In genomic region chr2:160934263-160934662, GRCh38 we compare ENCODE assay signal across 21 cellular contexts.
A peak's percentile ranks its signal among the peaks of the same experiment; 100 is the strongest.
DNase-seq lines count a peak whose midpoint lies in the region; ATAC-seq, FAIRE-seq and TF ChIP-seq lines count a peak whose summit lies in the region.
"Had no signal": no experiment of that assay in that cellular context is flagged by ENCODE, and none has a peak within 500 bp of the region (broad histone marks: within the 10 kb centered on the region; RNA-seq: fewer than 3 reads in every experiment).

No MANE protein-coding gene starts in this region.

- H3K4me1 ChIP-seq in A549 = peaks cover 25% of the 10 kb centered on the region
- H3K4me1 ChIP-seq: SJCRH30 had no signal

- DNase-seq in A549 (ENCODE audit: low read depth in 1 of 2, low spot score in 1 of 2) (no peak), WTC11 (ENCODE audit: low spot score) (no peak), fibroblast of peridontal ligament (ENCODE audit: extremely low read depth) (peak; percentile 54), osteocyte (ENCODE audit: extremely low spot score, unreplicated experiment) (no peak), HuH-7 (ENCODE audit: low spot score) (no peak), left ventricle myocardium superior (no peak), iPS-NIHi11 (ENCODE audit: low spot score) (no peak)
- no peak for DNase-seq in effector memory CD8-positive, alpha-beta T cell
- DNase-seq: KG1; NCI-H1092 treated with DMSO at 0.1 percent for 48 hours; NCI-H1694; NCI-H2107; NCI-H226; NCI-H526; NK-92 treated with Interleukin-12 subunit alpha and Interleukin-12 subunit beta, amount 100 ng/mL, for 24 hours; OCI-M1; RPMI8226; SJCRH30 had no signal

- H3K9me3 ChIP-seq in A549 = no peaks in the 10 kb centered on the region
- H3K9me3 ChIP-seq: SJCRH30 had no signal

- CTCF ChIA-PET in A549 (lab: Yijun Ruan, JAX) = no interaction called here
- CTCF ChIA-PET in WTC11 (lab: Charles Lee) = interaction anchor here (1.0 kb wide), 1 partner anchor 15 kb away, joined by 3 read pairs; no protein-coding TSS in a partner anchor

- peaks cover 19% of the 10 kb centered on the region for H3K9me3 Mint-ChIP-seq in WTC11
- peaks cover 4% of the 10 kb centered on the region for H3K9me3 Mint-ChIP-seq in osteocyte (ENCODE audit: unreplicated experiment)
- no peaks in the 10 kb centered on the region for H3K9me3 Mint-ChIP-seq in effector memory CD8-positive, alpha-beta T cell

- no peak for TF ChIP-seq RAD21 in A549 (conservative IDR thresholded peaks at IDR 0.05 in 1 of 2, IDR thresholded peaks at IDR 0.05 in 1 of 2)

- peak overlapping the region; percentile 12; the same call in 2 of the 3 replicates for H3K4me2 ChIP-seq in A549

- no peaks in the 10 kb centered on the region for H3K27me3 Mint-ChIP-seq in WTC11 (ENCODE audit: low read depth)
- no peaks in the 10 kb centered on the region for H3K27me3 Mint-ChIP-seq in osteocyte (ENCODE audit: unreplicated experiment)
- H3K27me3 Mint-ChIP-seq in effector memory CD8-positive, alpha-beta T cell = peaks cover 28% of the 10 kb centered on the region in 2 donors

- FAIRE-seq in A549 (lab: Jason Lieb, UNC) = no peak
- FAIRE-seq: GM19239 had no signal

- no peak for TF ChIP-seq POLR2A in A549 (IDR thresholded peaks at IDR 0.05; ENCODE audit: low read length)

- intact Hi-C loops in left ventricle myocardium superior (cut with micrococcal nuclease) = no loop called here

- H3K27ac Mint-ChIP-seq in WTC11 = no peak overlapping the region
- H3K27ac Mint-ChIP-seq in osteocyte (ENCODE audit: unreplicated experiment) = peak overlapping the region; percentile 18
- no peak overlapping the region for H3K27ac Mint-ChIP-seq in effector memory CD8-positive, alpha-beta T cell

- 80% methylated on average over 4 of the region's 4 CpGs for WGBS in A549 (ENCODE audit: missing lambda C conversion rate)

- no peak overlapping the region for H3K4me3 ChIP-seq in A549
- H3K4me3 ChIP-seq: SJCRH30 had no signal

- H3K4me3 Mint-ChIP-seq in WTC11 = no peak overlapping the region
- H3K4me3 Mint-ChIP-seq in osteocyte (ENCODE audit: unreplicated experiment) = no peak overlapping the region
- H3K4me3 Mint-ChIP-seq in effector memory CD8-positive, alpha-beta T cell = no peak overlapping the region

- no peak for ATAC-seq in A549
- no peak for ATAC-seq in WTC11
- ATAC-seq in effector memory CD8-positive, alpha-beta T cell (replicated peaks) = no peak
- no peak for ATAC-seq in left ventricle myocardium superior
- ATAC-seq: HCT116 had no signal

- TF ChIP-seq CTCF in A549 (IDR thresholded peaks at IDR 0.05) (no peak), WTC11 (IDR thresholded peaks at IDR 0.05) (no peak), osteocyte (IDR thresholded peaks at IDR 0.05) (no peak)

- TF ChIP-seq EP300 in A549 (IDR thresholded peaks at IDR 0.05) = no peak

- POLR2A ChIA-PET in A549 (lab: Yijun Ruan, JAX) = no interaction called here
- POLR2A ChIA-PET in WTC11 (lab: Charles Lee) = no interaction called here

- H3K4me1 Mint-ChIP-seq in WTC11 (peaks cover 14% of the 10 kb centered on the region), osteocyte (ENCODE audit: unreplicated experiment) (peaks cover 11% of the 10 kb centered on the region)
- peaks cover 0 to 3% of the 10 kb centered on the region in 2 donors for H3K4me1 Mint-ChIP-seq in effector memory CD8-positive, alpha-beta T cell (ENCODE audit: low read depth in 2 of 2)

- H3K36me3 Mint-ChIP-seq in WTC11 (no peaks in the 10 kb centered on the region), osteocyte (ENCODE audit: unreplicated experiment) (peaks cover 3% of the 10 kb centered on the region)
- H3K36me3 Mint-ChIP-seq in effector memory CD8-positive, alpha-beta T cell (ENCODE audit: insufficient read depth) = no peaks in the 10 kb centered on the region

- peak overlapping the region in 1 of 2 experiments; percentile 19; a peak in 1 of 6 replicates for H3K27ac ChIP-seq in A549
- H3K27ac ChIP-seq: C4-2B, SJCRH30 had no signal

TF ChIP-seq in A549, 52 proteins besides CTCF, POLR2A, EP300 and RAD21 (continues in another document):
- no peak for TF ChIP-seq CEBPB (IDR thresholded peaks at IDR 0.05)
- TF ChIP-seq FOSL2 (IDR thresholded peaks at IDR 0.05) = no peak
- TF ChIP-seq FOSL2 (CRISPR knock-in tag; IDR thresholded peaks at IDR 0.05) = no peak
- TF ChIP-seq CBX2 (IDR thresholded peaks at IDR 0.05; ENCODE audit: borderline replicate concordance, low read depth) = no peak
- no peak for TF ChIP-seq JUNB (IDR thresholded peaks at IDR 0.05)
- no peak for TF ChIP-seq REST (IDR thresholded peaks at IDR 0.05)
- TF ChIP-seq SREBF2 (IDR thresholded peaks at IDR 0.05) = no peak
- no peak for TF ChIP-seq HOXB5 (CRISPR knock-in tag; IDR thresholded peaks at IDR 0.05)
- no peak for TF ChIP-seq HEYL (CRISPR knock-in tag; IDR thresholded peaks at IDR 0.05)
- no peak for TF ChIP-seq HES2 (IDR thresholded peaks at IDR 0.05)
- TF ChIP-seq MAZ (IDR thresholded peaks at IDR 0.05; ENCODE audit: borderline replicate concordance, low read depth, low read length) = no peak

TF ChIP-seq in WTC11, 78 proteins besides CTCF, POLR2A, EP300 and RAD21:
- TF ChIP-seq GABPB1 (CRISPR knock-in tag; IDR thresholded peaks at IDR 0.05) (peak; percentile 33; the same call in 1 of the 2 replicates), TEAD1 (CRISPR knock-in tag; IDR thresholded peaks at IDR 0.05) (no peak), TEAD4 (CRISPR knock-in tag; IDR thresholded peaks at IDR 0.05) (no peak)
